ENCODE assay signal across 8 cellular contexts in genomic region chr20:36202891-36203338, GRCh38. TPM values are rescaled to one million over a fixed set of nuclear protein-coding genes. Genes with fewer than 3 reads are reported as not detected.
A peak's percentile ranks its signal among the peaks of the same experiment; 100 is the strongest.
DNase-seq lines count a peak whose midpoint lies in the region; ATAC-seq and TF ChIP-seq lines count a peak whose summit lies in the region.

No MANE protein-coding gene starts in this region.

- H3K4me3 ChIP-seq in CD8-positive, alpha-beta T cell (ENCODE audit: low read depth, low read length) = no peak overlapping the region
- no peak overlapping the region for H3K4me3 ChIP-seq in OCI-LY7 (ENCODE audit: low read depth, low read length, poor library complexity, severe bottlenecking)

- peaks cover 8% of the 10 kb centered on the region for H3K4me1 Mint-ChIP-seq in CD8-positive, alpha-beta T cell (ENCODE audit: low read depth)
- no peaks in the 10 kb centered on the region for H3K4me1 Mint-ChIP-seq in nephron progenitor cell
- peaks cover 6% of the 10 kb centered on the region for H3K4me1 Mint-ChIP-seq in stimulated activated naive CD8-positive, alpha-beta T cell treated with anti-CD3 and anti-CD28 coated beads, Interleukin-15, amount 100 ng/mL, for 72 hours

- no peaks in the 10 kb centered on the region for H3K9me2 ChIP-seq in OCI-LY7 (ENCODE audit: insufficient read depth, low read length)

- H3K9me3 ChIP-seq in CD8-positive, alpha-beta T cell (ENCODE audit: low read length) = no peaks in the 10 kb centered on the region
- H3K9me3 ChIP-seq in OCI-LY7 (ENCODE audit: low read length) = no peaks in the 10 kb centered on the region

- CTCF ChIA-PET in CD8-positive, alpha-beta T cell (lab: Charles Lee) = interaction anchor here (0.6 to 2.8 kb wide), 38 partner anchors 9 to 613 kb away, joined by 3 to 37 read pairs (median 4); no protein-coding TSS in a partner anchor
- CTCF ChIA-PET in OCI-LY7 (lab: Charles Lee; ENCODE audit: unreplicated experiment) = interaction anchor here (0.6 to 1.5 kb wide), 3 partner anchors 10 to 237 kb away, joined by 3 to 7 read pairs (median 3); no protein-coding TSS in a partner anchor

- TF ChIP-seq CTCF in CD8-positive, alpha-beta T cell (IDR thresholded peaks at IDR 0.05) = peak; percentile 97
- TF ChIP-seq CTCF in OCI-LY7 (conservative IDR thresholded peaks at IDR 0.05; ENCODE audit: low read length) (peak; percentile 94), nephron progenitor cell (IDR thresholded peaks at IDR 0.05) (peak; percentile 98)

- no peak overlapping the region for H3K27ac ChIP-seq in CD8-positive, alpha-beta T cell (ENCODE audit: low read depth, low read length)
- H3K27ac ChIP-seq in OCI-LY7 (ENCODE audit: low read depth, low read length, poor library complexity, severe bottlenecking) = no peak overlapping the region

- no peak overlapping the region for H2AFZ ChIP-seq in OCI-LY7 (ENCODE audit: low read length)

- POLR2A ChIA-PET in CD8-positive, alpha-beta T cell (lab: Charles Lee) = interaction anchor here (0.6 kb wide), 1 partner anchor 118 kb away, joined by 3 read pairs; no protein-coding TSS in a partner anchor
- POLR2A ChIA-PET in OCI-LY7 (lab: Charles Lee) = interaction anchor here (0.6 to 0.7 kb wide), 2 partner anchors 69 to 125 kb away, joined by 3 read pairs; no protein-coding TSS in a partner anchor

- H3K27me3 ChIP-seq in CD8-positive, alpha-beta T cell (ENCODE audit: insufficient read depth, low read length) = no peaks in the 10 kb centered on the region

- intact Hi-C loops in CD8-positive, alpha-beta T cell (cut with DNase I, micrococcal nuclease) = loop anchor here (1.0 to 10.0 kb wide), 4 partner anchors 236 to 684 kb away; partner anchors contain the start of gene RAB5IF (in 1 of the 2)
- intact Hi-C loops in OCI-LY7 (cut with micrococcal nuclease; ENCODE audit: unreplicated experiment) = loop anchor here (2.0 kb wide), 1 partner anchor 236 kb away; no protein-coding TSS in a partner anchor

- H3K4me1 ChIP-seq in CD8-positive, alpha-beta T cell (ENCODE audit: insufficient read depth, low read length) = no peaks in the 10 kb centered on the region
- no peaks in the 10 kb centered on the region for H3K4me1 ChIP-seq in OCI-LY7 (ENCODE audit: insufficient read depth, low read length, poor library complexity, severe bottlenecking)

- no peaks in the 10 kb centered on the region for H3K79me2 ChIP-seq in OCI-LY7 (ENCODE audit: insufficient read depth, low read depth, low read length)

- BruUV-seq in OCI-LY7 (replicated peaks; lab: Mats Ljungman, UMichigan) = no TSS peak

- no peaks in the 10 kb centered on the region for H4K20me1 ChIP-seq in OCI-LY7 (ENCODE audit: insufficient read depth, low read length)

- no peaks in the 10 kb centered on the region for H3K36me3 ChIP-seq in CD8-positive, alpha-beta T cell (ENCODE audit: insufficient read depth, low read length)
- H3K36me3 ChIP-seq in OCI-LY7 (ENCODE audit: insufficient read depth, low read length) = no peaks in the 10 kb centered on the region

- peak overlapping the region; percentile 62 for H3K4me3 Mint-ChIP-seq in CD8-positive, alpha-beta T cell
- no peak overlapping the region for H3K4me3 Mint-ChIP-seq in nephron progenitor cell
- H3K4me3 Mint-ChIP-seq in stimulated activated naive CD8-positive, alpha-beta T cell treated with anti-CD3 and anti-CD28 coated beads, Interleukin-15, amount 100 ng/mL, for 72 hours = no peak overlapping the region

- peak; percentile 90 for ATAC-seq in CD8-positive, alpha-beta T cell
- ATAC-seq in stimulated activated naive CD8-positive, alpha-beta T cell treated with anti-CD3 and anti-CD28 coated beads, Interleukin-15, amount 100 ng/mL, for 72 hours = peak; percentile 83
- ATAC-seq in GM21737 (IDR thresholded peaks at IDR 0.05; ENCODE audit: unreplicated experiment) = no peak

- H3K36me3 Mint-ChIP-seq in CD8-positive, alpha-beta T cell = no peaks in the 10 kb centered on the region
- H3K36me3 Mint-ChIP-seq in nephron progenitor cell (ENCODE audit: low read depth) = no peaks in the 10 kb centered on the region

- H3K9me3 Mint-ChIP-seq in CD8-positive, alpha-beta T cell = no peaks in the 10 kb centered on the region
- H3K9me3 Mint-ChIP-seq in nephron progenitor cell = no peaks in the 10 kb centered on the region
- no peaks in the 10 kb centered on the region for H3K9me3 Mint-ChIP-seq in stimulated activated naive CD8-positive, alpha-beta T cell treated with anti-CD3 and anti-CD28 coated beads, Interleukin-15, amount 100 ng/mL, for 72 hours

- H3K27me3 Mint-ChIP-seq in CD8-positive, alpha-beta T cell (ENCODE audit: low read depth) = no peaks in the 10 kb centered on the region
- H3K27me3 Mint-ChIP-seq in nephron progenitor cell (ENCODE audit: low read depth, poor library complexity) = no peaks in the 10 kb centered on the region
- peaks cover 8% of the 10 kb centered on the region for H3K27me3 Mint-ChIP-seq in stimulated activated naive CD8-positive, alpha-beta T cell treated with anti-CD3 and anti-CD28 coated beads, Interleukin-15, amount 100 ng/mL, for 72 hours

- H3K4me2 ChIP-seq in OCI-LY7 (ENCODE audit: low read length) = no peak overlapping the region

- peak; percentile 52 to 86 (median 74) for DNase-seq in CD8-positive, alpha-beta T cell
- DNase-seq in HT-29 (ENCODE audit: low spot score) (peak; percentile 79), OCI-LY7 (ENCODE audit: low spot score) (peak; percentile 66), fibroblast of gingiva (ENCODE audit: low read depth) (peak; percentile 18), nephron progenitor cell (peak; percentile 86)
- peak; percentile 82 for DNase-seq in activated T-cell treated with anti-CD3 and anti-CD28 coated beads, Interleukin-2, amount 50 U/mL, for 1 hour
- DNase-seq in stimulated activated naive CD8-positive, alpha-beta T cell treated with anti-CD3 and anti-CD28 coated beads, Interleukin-15, amount 100 ng/mL, for 72 hours = peak; percentile 72 to 76

- no peak overlapping the region for H3K27ac Mint-ChIP-seq in CD8-positive, alpha-beta T cell
- no peak overlapping the region for H3K27ac Mint-ChIP-seq in nephron progenitor cell
- H3K27ac Mint-ChIP-seq in stimulated activated naive CD8-positive, alpha-beta T cell treated with anti-CD3 and anti-CD28 coated beads, Interleukin-15, amount 100 ng/mL, for 72 hours = no peak overlapping the region

RNA-seq across cellular contexts. Expression of gene AAR2, which starts 33.4 kb away (rescaled TPM):
- total RNA-seq in CD8-positive, alpha-beta T cell = 10 to 100 TPM; 26.9 to 27.8 TPM
- 57.0 and 61.5 TPM in 2 replicates for total RNA-seq in HT-29 (2014; rRNA removed; shearing (Covaris generic))
- 26.4 and 28.5 TPM in 2 replicates for total RNA-seq in OCI-LY7 (2014; rRNA removed; shearing (Covaris generic))
- total RNA-seq in OCI-LY7 (2022) = 19.8 and 20.3 TPM in 2 replicates

RNA-seq across cellular contexts. Expression of gene EPB41L1, which starts 48.4 kb away (rescaled TPM):
- total RNA-seq in CD8-positive, alpha-beta T cell = under 1 TPM in 1 of 2 experiments, not detected in 1; 0.30 TPM
- 74.9 and 76.8 TPM in 2 replicates for total RNA-seq in HT-29 (2014; rRNA removed; shearing (Covaris generic))
- 0.26 and 0.54 TPM in 2 replicates for total RNA-seq in OCI-LY7 (2014; rRNA removed; shearing (Covaris generic))
- 1.4 and 1.6 TPM in 2 replicates for total RNA-seq in OCI-LY7 (2022)

Comparison
In these comparisons a context has a peak if more than half of its experiments do, and no peak if none do; other contexts are left out.
1. DNase-seq: peak in every context shown above with its lines; median percentile 86 in nephron progenitor cell; 82 in activated T-cell treated with anti-CD3 and anti-CD28 coated beads, Interleukin-2, amount 50 U/mL, for 1 hour; 79 in HT-29; 74 in CD8-positive, alpha-beta T cell; 74 in stimulated activated naive CD8-positive, alpha-beta T cell treated with anti-CD3 and anti-CD28 coated beads, Interleukin-15, amount 100 ng/mL, for 72 hours; 66 in OCI-LY7; 18 in fibroblast of gingiva.
2. RNA of gene EPB41L1, which starts 48.4 kb away (total RNA-seq): 74.9 to 76.8 TPM in HT-29; 0.26 to 1.6 TPM in OCI-LY7 and 0.30 TPM in CD8-positive, alpha-beta T cell; every median in the first group is over 10 times any median in the second.
3. Peak in every context shown above with its lines, with median percentiles within 50 percentile points of each other: CTCF ChIP-seq.